13 cellular contexts compared by ENCODE assay signal in genomic region chr12:96239711-96240234, GRCh38. TPM values are rescaled to one million over a fixed set of nuclear protein-coding genes. Genes with fewer than 3 reads are reported as not detected.
DNase-seq lines count a peak whose midpoint lies in the region; ATAC-seq and TF ChIP-seq lines count a peak whose summit lies in the region.
"Had no signal": no experiment of that assay in that cellular context is flagged by ENCODE, and none has a peak within 500 bp of the region (broad histone marks: within the 10 kb centered on the region; RNA-seq: fewer than 3 reads in every experiment).

No MANE protein-coding gene starts in this region.

- H3K9me3 Mint-ChIP-seq in dendritic cell treated with granulocyte-macrophage colony-stimulating factor and Interleukin-4, amounts not matched to agents 40 ng/mL and 50 ng/mL, for 4 days: no peaks in the 10 kb centered on the region
- H3K9me3 Mint-ChIP-seq: activated naive CD4-positive, alpha-beta T cell treated with anti-CD3 and anti-CD28 coated beads for 36 hours had no signal

- H3K27me3 ChIP-seq in left lung (no peaks in the 10 kb centered on the region), stomach (no peaks in the 10 kb centered on the region)

- peaks cover 46 to 81% of the 10 kb centered on the region in 2 donors for H3K4me1 ChIP-seq in left lung
- peaks cover 50 to 78% (median 65%) of the 10 kb centered on the region in 4 donors for H3K4me1 ChIP-seq in stomach

- no peak for TF ChIP-seq EP300 in stomach (IDR thresholded peaks at IDR 0.05)

- TF ChIP-seq CTCF in left lung (IDR thresholded peaks at IDR 0.05): no peak
- no peak for TF ChIP-seq CTCF in stomach (IDR thresholded peaks at IDR 0.05)
- TF ChIP-seq CTCF in GM10266 (IDR thresholded peaks at IDR 0.05; ENCODE audit: control insufficient read depth, insufficient read depth, low read depth, missing control alignments): no peak

- H3K36me3 ChIP-seq in left lung (peaks cover 0 to 14% of the 10 kb centered on the region in 2 donors), stomach (no peaks in the 10 kb centered on the region)

- peaks cover 44% of the 10 kb centered on the region for H3K36me3 Mint-ChIP-seq in dendritic cell treated with granulocyte-macrophage colony-stimulating factor and Interleukin-4, amounts not matched to agents 40 ng/mL and 50 ng/mL, for 4 days (ENCODE audit: low read depth)

- no peaks in the 10 kb centered on the region for H3K27me3 Mint-ChIP-seq in dendritic cell treated with granulocyte-macrophage colony-stimulating factor and Interleukin-4, amounts not matched to agents 40 ng/mL and 50 ng/mL, for 4 days

- WGBS in stomach, 5 donors: 61 to 88% (median 82%) methylated on average over 14 of the region's 14 CpGs

- H3K4me3 ChIP-seq in left lung (no peak overlapping the region), stomach (no peak overlapping the region)

- DNase-seq in NCI-H69 (lab: John Stamatoyannopoulos, UW) (peak; percentile 50), left lung (peak in 1 of 2 donors; percentile 44), stomach (no peak), GM10266 (ENCODE audit: extremely low spot score) (no peak), foreskin melanocyte (no peak)
- DNase-seq in effector CD4-positive, alpha-beta T cell: no peak
- DNase-seq: activated CD4-positive, alpha-beta T cell treated with anti-CD3 and anti-CD28 coated beads for 1 hour; activated naive CD4-positive, alpha-beta T cell treated with anti-CD3 and anti-CD28 coated beads for 36 hours; kidney; NCI-H1092 treated with DMSO at 0.1 percent for 48 hours; stimulated activated CD4-positive, alpha-beta T cell treated with anti-CD3 and anti-CD28 coated beads, Interleukin-12 subunit alpha, Interleukin-12 subunit beta, amount 100 ng/mL, for 4 hours had no signal

- ATAC-seq in left lung: no peak
- ATAC-seq: Panc1 had no signal

- H3K9me3 ChIP-seq in left lung (no peaks in the 10 kb centered on the region), stomach (no peaks in the 10 kb centered on the region)

- H3K4me1 Mint-ChIP-seq in dendritic cell treated with granulocyte-macrophage colony-stimulating factor and Interleukin-4, amounts not matched to agents 40 ng/mL and 50 ng/mL, for 4 days (ENCODE audit: low read depth): peaks cover 61% of the 10 kb centered on the region

- no peak overlapping the region for H3K4me3 Mint-ChIP-seq in dendritic cell treated with granulocyte-macrophage colony-stimulating factor and Interleukin-4, amounts not matched to agents 40 ng/mL and 50 ng/mL, for 4 days
- H3K4me3 Mint-ChIP-seq: activated naive CD4-positive, alpha-beta T cell treated with anti-CD3 and anti-CD28 coated beads for 36 hours had no signal

- H3K27ac ChIP-seq in left lung: peak overlapping the region; percentile 20 to 45
- peak overlapping the region in 4 of 5 donors; percentile 73 to 90 (median 86) for H3K27ac ChIP-seq in stomach

- peak overlapping the region; percentile 11 for H3K27ac Mint-ChIP-seq in dendritic cell treated with granulocyte-macrophage colony-stimulating factor and Interleukin-4, amounts not matched to agents 40 ng/mL and 50 ng/mL, for 4 days
- H3K27ac Mint-ChIP-seq: activated naive CD4-positive, alpha-beta T cell treated with anti-CD3 and anti-CD28 coated beads for 36 hours had no signal

- intact Hi-C loops in dendritic cell treated with granulocyte-macrophage colony-stimulating factor and Interleukin-4, amounts not matched to agents 40 ng/mL and 50 ng/mL, for 4 days (cut with micrococcal nuclease): no loop called here
- intact Hi-C loops in left lung (cut with DNase I) (no loop called here), stomach (cut with DNase I; ENCODE audit: low total_unique reads) (no loop called here)

- TF ChIP-seq POLR2A in stomach (IDR thresholded peaks at IDR 0.05): no peak

RNA-seq across cellular contexts. Expression of gene ELK3, which starts 45.6 kb away (rescaled TPM):
- total RNA-seq in left lung: 10 to 100 TPM; 39.1 to 55.1 TPM
- 10 to 100 TPM in 3 of 5 donors, 1 to 10 TPM in 2; 2.2 to 21.7 (median 17.5) TPM for total RNA-seq in stomach
- 10 to 100 TPM in 2 of 3 donors, 1 to 10 TPM in 1; 8.0 to 13.3 (median 12.2) TPM for polyA plus RNA-seq in stomach
